Comparison of ENCODE assay signal across 29 cellular contexts in genomic region chr11:2477936-2478335, GRCh38. TPM values are rescaled to one million over a fixed set of nuclear protein-coding genes. Genes with fewer than 3 reads are reported as not detected.
"Had no signal": no experiment of that assay in that cellular context is flagged by ENCODE, and none has a peak within 500 bp of the region (broad histone marks: within the 10 kb centered on the region; RNA-seq: fewer than 3 reads in every experiment).

No MANE protein-coding gene starts in this region.

- H3K27me3 ChIP-seq: ascending aorta, body of pancreas, SJCRH30 had no signal

- H3K36me3 ChIP-seq: ascending aorta, SJCRH30, WERI-Rb-1 had no signal

- H3K27ac ChIP-seq: ascending aorta, body of pancreas, KMS-11, SJCRH30, WERI-Rb-1 had no signal

- H3K9me3 ChIP-seq: ascending aorta, SJCRH30, SK-N-SH had no signal

- ATAC-seq: activated CD4-positive, alpha-beta T cell treated with anti-CD3 and anti-CD28 coated beads for 36 hours; activated T-cell treated with anti-CD3 and anti-CD28 coated beads, Interleukin-2, amount 50 U/mL, for 72 hours; body of pancreas; Panc1 had no signal

- H3K4me1 ChIP-seq: ascending aorta had no signal

- H3K4me3 ChIP-seq: ascending aorta, body of pancreas, SJCRH30 had no signal

- DNase-seq: activated CD4-positive, alpha-beta memory T cell treated with anti-CD3 and anti-CD28 coated beads, Interleukin-2, amount 10 ng/mL, durations not matched to agents 7 days and 5 days; activated CD4-positive, alpha-beta T cell treated with anti-CD3 and anti-CD28 coated beads for 36 hours; activated CD4-positive, alpha-beta T cell treated with anti-CD3 and anti-CD28 coated beads, Interleukin-2, amount 50 U/mL, for 1 hour; activated CD8-positive, alpha-beta memory T cell treated with anti-CD3 and anti-CD28 coated beads, Interleukin-2, amount 50 U/mL, for 4 hours; activated naive CD4-positive, alpha-beta T cell; activated T-cell treated with anti-CD3 and anti-CD28 coated beads, Interleukin-2, amount 50 U/mL, for 72 hours; amniotic stem cell; MV-4-11; NCI-H1417 treated with DMSO at 0.1 percent for 48 hours; NCI-H187; NCI-H2081; NCI-H510A treated with DMSO at 0.1 percent for 48 hours; NCI-H69; NK-92 treated with Interleukin-12 subunit alpha and Interleukin-12 subunit beta, amount 100 ng/mL, for 24 hours; OCI-M1; RPMI8226; SJCRH30; SK-N-SH; T-helper 1 cell; WERI-Rb-1 had no signal

RNA-seq across cellular contexts. Expression of gene KCNQ1, which starts 33.1 kb away (rescaled TPM):
- total RNA-seq: MCF 10A, SJCRH30 had no signal

RNA-seq across cellular contexts. Expression of gene TRPM5, which starts 33.6 kb away (rescaled TPM):
- total RNA-seq: activated CD4-positive, alpha-beta memory T cell treated with anti-CD3 and anti-CD28 coated beads, Interleukin-2, amount 10 ng/mL, durations not matched to agents 7 days and 5 days; activated CD8-positive, alpha-beta memory T cell treated with anti-CD3 and anti-CD28 coated beads for 36 hours; ascending aorta; bronchial epithelial cell; MCF 10A; Right ventricle myocardium inferior; SJCRH30; T-helper 2 cell treated with Interferon-gamma antibody and Interleukin-4, amounts not matched to agents 100 ng/mL and 5 ng/mL, for 36 hours had no signal
- polyA plus RNA-seq: SK-N-SH had no signal
